7 cellular contexts compared by ENCODE assay signal in genomic region chr13:102536196-102536595, GRCh38.
"Had no signal": no experiment of that assay in that cellular context is flagged by ENCODE, and none has a peak within 500 bp of the region (broad histone marks: within the 10 kb centered on the region; RNA-seq: fewer than 3 reads in every experiment).

No MANE protein-coding gene starts in this region.

- DNase-seq: KBM-7, KG1 had no signal

- H3K4me3 ChIP-seq: K562 had no signal

- H3K9ac ChIP-seq: KMS-11 had no signal

- H3K4me2 ChIP-seq: KMS-11 had no signal

- FAIRE-seq: HTR-8/SVneo, K562 had no signal

- H3K27ac ChIP-seq: HL-60, KMS-11 had no signal

- H3K4me1 Mint-ChIP-seq: IgD-negative memory B cell had no signal

- ATAC-seq: K562 had no signal

- H3K36me3 Mint-ChIP-seq: IgD-negative memory B cell had no signal

- H3K4me3 Mint-ChIP-seq: IgD-negative memory B cell had no signal
